1 cellular context compared by ENCODE assay signal in genomic region chr22:19105456-19105855, GRCh38.
TF ChIP-seq lines count a peak whose summit lies in the region.

No MANE protein-coding gene starts in this region.

TF ChIP-seq in K562, 482 proteins besides CTCF, POLR2A, EP300 and RAD21:
- TF ChIP-seq ZBTB17 (CRISPR knock-in tag; IDR thresholded peaks at IDR 0.05) (no peak), FOXA1 (IDR thresholded peaks at IDR 0.05; ENCODE audit: borderline replicate concordance) (no peak), ZFP91 (CRISPR knock-in tag; IDR thresholded peaks at IDR 0.05) (0 out of 2 replicates have a peak, but pooled peaks have one; percentile 4), SFPQ (IDR thresholded peaks at IDR 0.05; ENCODE audit: low read depth, low read length) (no peak), ATF3 (IDR thresholded peaks at IDR 0.05) (no peak), ATF3 (CRISPR knock-in tag; conservative IDR thresholded peaks at IDR 0.05) (0 out of 2 replicates have a peak, but pooled peaks have one; percentile 3), SP1 (CRISPR knock-in tag; IDR thresholded peaks at IDR 0.05) (no peak), ZNF217 (CRISPR knock-in tag; IDR thresholded peaks at IDR 0.05) (no peak)
TF ChIP-seq in K562: peak in this region for 2.
